9 cellular contexts compared by ENCODE assay signal in the genomic region with DNA sequence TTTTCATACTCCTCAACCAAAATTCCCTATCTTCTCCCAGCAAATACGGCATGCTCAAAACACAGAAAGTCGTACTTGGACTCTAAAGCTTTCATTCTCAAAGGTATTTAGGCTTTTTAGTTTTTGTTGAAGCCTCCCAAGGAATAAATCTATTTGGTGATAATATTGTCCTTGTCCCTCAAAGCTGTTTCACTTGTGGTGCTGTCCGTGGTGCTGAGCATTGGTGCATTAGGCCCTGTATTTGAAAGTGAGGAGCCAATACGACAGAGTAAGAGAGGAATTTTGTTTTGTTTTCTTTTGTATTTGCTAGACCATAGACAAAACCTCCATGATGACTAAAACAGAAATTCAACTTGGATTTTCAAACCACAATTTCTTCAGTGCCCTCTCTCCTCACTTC. TPM values are rescaled to one million over a fixed set of nuclear protein-coding genes. Genes with fewer than 3 reads are reported as not detected.
A peak's percentile ranks its signal among the peaks of the same experiment; 100 is the strongest.
DNase-seq lines count a peak whose midpoint lies in the region; TF ChIP-seq lines count a peak whose summit lies in the region.
"Had no signal": no experiment of that assay in that cellular context is flagged by ENCODE, and none has a peak within 500 bp of the region (broad histone marks: within the 10 kb centered on the region; RNA-seq: fewer than 3 reads in every experiment).

No MANE protein-coding gene starts in this region.

- no peaks in the 10 kb centered on the region for H3F3A ChIP-seq in neural cell (ENCODE audit: insufficient read depth, low read length, poor library complexity, severe bottlenecking)

- DNase-seq in GM13976 (ENCODE audit: low spot score) (peak; percentile 25), MG63 (peak; percentile 19), astrocyte of the hippocampus (ENCODE audit: low read depth, low spot score) (peak; percentile 57), dedifferentiated amniotic fluid mesenchymal stem cell (ENCODE audit: extremely low spot score) (no peak), COLO829 (ENCODE audit: low spot score) (no peak), NCI-H526 treated with DMSO at 0.1 percent for 48 hours (lab: John Stamatoyannopoulos, UW) (no peak), type B pancreatic cell (ENCODE audit: extremely low spot score, unreplicated experiment) (no peak)

- no peak overlapping the region for H3K27ac ChIP-seq in neural cell (ENCODE audit: low read length)
- H3K27ac ChIP-seq: parathyroid adenoma had no signal

- peaks cover 7% of the 10 kb centered on the region; the same call in 1 of the 2 replicates for H3K27me3 ChIP-seq in MG63
- no peaks in the 10 kb centered on the region for H3K27me3 ChIP-seq in neural cell (ENCODE audit: insufficient read depth, low read depth, low read length)

- no peak overlapping the region for H2AFZ ChIP-seq in neural cell (ENCODE audit: low read depth, low read length)
- H2AFZ ChIP-seq: parathyroid adenoma had no signal

- no peak overlapping the region for H3K4me3 Mint-ChIP-seq in type B pancreatic cell

- H3K36me3 ChIP-seq in MG63 (no peaks in the 10 kb centered on the region), neural cell (ENCODE audit: insufficient read depth, low read length) (no peaks in the 10 kb centered on the region)

- H3K9me3 ChIP-seq in MG63 (no peaks in the 10 kb centered on the region), neural cell (ENCODE audit: low read length) (no peaks in the 10 kb centered on the region)

- no peaks in the 10 kb centered on the region for H4K20me1 ChIP-seq in neural cell (ENCODE audit: insufficient read depth)

- H3K79me2 ChIP-seq in neural cell (replicated peaks; ENCODE audit: insufficient read depth, low read length), result no peaks in the 10 kb centered on the region
- H3K79me2 ChIP-seq: parathyroid adenoma had no signal

- no peaks in the 10 kb centered on the region for H3K9me3 Mint-ChIP-seq in type B pancreatic cell

- TF ChIP-seq EP300 in neural cell (conservative IDR thresholded peaks at IDR 0.05; ENCODE audit: poor library complexity, severe bottlenecking), result no peak

- TF ChIP-seq RAD21 in neural cell (conservative IDR thresholded peaks at IDR 0.05), result no peak

- H3K36me3 Mint-ChIP-seq in type B pancreatic cell, result no peaks in the 10 kb centered on the region

- TF ChIP-seq CTCF in GM13976 (IDR thresholded peaks at IDR 0.05; ENCODE audit: borderline replicate concordance, control extremely low read depth, extremely low read depth, insufficient read depth, missing control alignments) (no peak), neural cell (IDR thresholded peaks at IDR 0.05; ENCODE audit: poor library complexity, severe bottlenecking) (no peak), type B pancreatic cell (conservative IDR thresholded peaks at IDR 0.05) (no peak)

- no peaks in the 10 kb centered on the region for H3K4me1 Mint-ChIP-seq in type B pancreatic cell (ENCODE audit: unreplicated experiment)

- in situ Hi-C loops in GM13976 (cut with MboI; ENCODE audit: low sequenced_read_pairs, unreplicated experiment), result no loop called here

- H3K27ac Mint-ChIP-seq in type B pancreatic cell, result no peak overlapping the region

- no peak overlapping the region for H3K9ac ChIP-seq in neural cell (ENCODE audit: low read length)
- H3K9ac ChIP-seq: parathyroid adenoma had no signal

- no peak overlapping the region for H3K4me2 ChIP-seq in neural cell (ENCODE audit: low read length)

- H3K4me3 ChIP-seq in MG63 (no peak overlapping the region), neural cell (ENCODE audit: low read length) (no peak overlapping the region)

- H3K27me3 Mint-ChIP-seq in type B pancreatic cell, result peaks cover 19% of the 10 kb centered on the region

- no peaks in the 10 kb centered on the region for H3K9me2 ChIP-seq in neural cell (ENCODE audit: insufficient read depth, low read length)

TF ChIP-seq in neural cell, 6 proteins besides CTCF, POLR2A, EP300 and RAD21:
- no peak for TF ChIP-seq MXI1 (conservative IDR thresholded peaks at IDR 0.05; ENCODE audit: poor library complexity, severe bottlenecking)
- no peak for TF ChIP-seq TAF1 (IDR thresholded peaks at IDR 0.05; ENCODE audit: low read depth)
- TF ChIP-seq EZH2 (IDR thresholded peaks at IDR 0.05; ENCODE audit: borderline replicate concordance, insufficient read depth, low read length, poor library complexity, severe bottlenecking), result no peak
- no peak for TF ChIP-seq SMC3 (conservative IDR thresholded peaks at IDR 0.05; ENCODE audit: poor library complexity)
- no peak for TF ChIP-seq POLR2AphosphoS5 (IDR thresholded peaks at IDR 0.05)
- TF ChIP-seq, protein P1, sequence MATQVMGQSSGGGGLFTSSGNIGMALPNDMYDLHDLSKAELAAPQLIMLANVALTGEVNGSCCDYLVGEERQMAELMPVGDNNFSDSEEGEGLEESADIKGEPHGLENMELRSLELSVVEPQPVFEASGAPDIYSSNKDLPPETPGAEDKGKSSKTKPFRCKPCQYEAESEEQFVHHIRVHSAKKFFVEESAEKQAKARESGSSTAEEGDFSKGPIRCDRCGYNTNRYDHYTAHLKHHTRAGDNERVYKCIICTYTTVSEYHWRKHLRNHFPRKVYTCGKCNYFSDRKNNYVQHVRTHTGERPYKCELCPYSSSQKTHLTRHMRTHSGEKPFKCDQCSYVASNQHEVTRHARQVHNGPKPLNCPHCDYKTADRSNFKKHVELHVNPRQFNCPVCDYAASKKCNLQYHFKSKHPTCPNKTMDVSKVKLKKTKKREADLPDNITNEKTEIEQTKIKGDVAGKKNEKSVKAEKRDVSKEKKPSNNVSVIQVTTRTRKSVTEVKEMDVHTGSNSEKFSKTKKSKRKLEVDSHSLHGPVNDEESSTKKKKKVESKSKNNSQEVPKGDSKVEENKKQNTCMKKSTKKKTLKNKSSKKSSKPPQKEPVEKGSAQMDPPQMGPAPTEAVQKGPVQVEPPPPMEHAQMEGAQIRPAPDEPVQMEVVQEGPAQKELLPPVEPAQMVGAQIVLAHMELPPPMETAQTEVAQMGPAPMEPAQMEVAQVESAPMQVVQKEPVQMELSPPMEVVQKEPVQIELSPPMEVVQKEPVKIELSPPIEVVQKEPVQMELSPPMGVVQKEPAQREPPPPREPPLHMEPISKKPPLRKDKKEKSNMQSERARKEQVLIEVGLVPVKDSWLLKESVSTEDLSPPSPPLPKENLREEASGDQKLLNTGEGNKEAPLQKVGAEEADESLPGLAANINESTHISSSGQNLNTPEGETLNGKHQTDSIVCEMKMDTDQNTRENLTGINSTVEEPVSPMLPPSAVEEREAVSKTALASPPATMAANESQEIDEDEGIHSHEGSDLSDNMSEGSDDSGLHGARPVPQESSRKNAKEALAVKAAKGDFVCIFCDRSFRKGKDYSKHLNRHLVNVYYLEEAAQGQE (IDR thresholded peaks at IDR 0.05; ENCODE audit: borderline replicate concordance), result peak; percentile 26

RNA-seq across cellular contexts. Expression of gene LGALS13, which starts 3.2 kb away (rescaled TPM):
- total RNA-seq in MG63 (2014; rRNA removed; shearing (Covaris generic); ENCODE audit: low replicate concordance), result not detected in 2 replicates
- polyA plus RNA-seq in neural cell, result not detected in 2 replicates
- not detected in 2 replicates for polyA minus RNA-seq in neural cell
- not detected in 2 replicates for total RNA-seq in type B pancreatic cell (ENCODE audit: low replicate concordance)

RNA-seq across cellular contexts. Expression of gene LGALS16, which starts 56.6 kb away (rescaled TPM):
- not detected in 2 replicates for total RNA-seq in MG63 (2014; rRNA removed; shearing (Covaris generic); ENCODE audit: low replicate concordance)
- polyA plus RNA-seq in neural cell, result not detected in 2 replicates
- polyA minus RNA-seq in neural cell, result not detected in 2 replicates
- not detected in 2 replicates for total RNA-seq in type B pancreatic cell (ENCODE audit: low replicate concordance)

RNA-seq across cellular contexts. Expression of gene EID2, which starts 59.2 kb away (rescaled TPM):
- 15.3 and 17.5 TPM in 2 replicates for total RNA-seq in MG63 (2014; rRNA removed; shearing (Covaris generic); ENCODE audit: low replicate concordance)
- polyA plus RNA-seq in neural cell, result 45.4 and 47.4 TPM in 2 replicates
- 31.6 and 37.7 TPM in 2 replicates for polyA minus RNA-seq in neural cell
- 15.3 and 19.2 TPM in 2 replicates for total RNA-seq in type B pancreatic cell (ENCODE audit: low replicate concordance)

Comparison
In these comparisons a context has a peak if more than half of its experiments do, and no peak if none do; other contexts are left out.
1. DNase-seq: peak in GM13976 (single experiment), MG63 (single experiment) and astrocyte of the hippocampus (single experiment); none in dedifferentiated amniotic fluid mesenchymal stem cell (single experiment), COLO829 (single experiment), NCI-H526 treated with DMSO at 0.1 percent for 48 hours (single experiment) and type B pancreatic cell (single experiment).